In the genomic region with DNA sequence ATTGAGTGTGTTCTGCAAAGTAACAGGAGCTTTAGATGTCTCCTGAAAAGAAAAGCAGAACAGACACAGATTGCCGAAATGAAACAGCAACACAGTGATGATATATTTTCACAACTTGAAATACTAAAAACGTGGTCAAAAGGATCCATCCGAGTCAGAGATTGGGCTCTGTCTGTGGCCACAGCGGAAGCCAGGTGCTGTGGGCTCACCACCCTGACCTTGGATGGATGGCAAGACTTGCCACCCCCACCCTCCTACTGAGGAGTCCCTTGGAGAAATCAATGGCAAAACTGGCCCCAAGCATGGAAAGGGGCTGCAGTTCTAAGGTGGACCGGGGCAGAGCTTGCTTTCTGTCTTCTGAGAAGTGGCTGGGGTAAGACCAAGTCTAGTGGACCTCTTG, we compare ENCODE assay signal across 13 cellular contexts. TPM values are rescaled to one million over a fixed set of nuclear protein-coding genes. Genes with fewer than 3 reads are reported as not detected.
DNase-seq lines count a peak whose midpoint lies in the region; ATAC-seq and TF ChIP-seq lines count a peak whose summit lies in the region.
"Had no signal": no experiment of that assay in that cellular context is flagged by ENCODE, and none has a peak within 500 bp of the region (broad histone marks: within the 10 kb centered on the region; RNA-seq: fewer than 3 reads in every experiment).

No MANE protein-coding gene starts in this region.

- intact Hi-C loops in CD4-positive, alpha-beta T cell (cut with DNase I, micrococcal nuclease), result no loop called here
- intact Hi-C loops in dorsolateral prefrontal cortex (cut with DNase I), result no loop called here

- H3K79me2 ChIP-seq in Loucy (ENCODE audit: insufficient read depth, low read length), result peaks cover 61% of the 10 kb centered on the region

- no peaks in the 10 kb centered on the region for H3K9me2 ChIP-seq in Loucy (replicated peaks; ENCODE audit: low read depth, low read length)

- peak overlapping the region; percentile 89 for H3K4me2 ChIP-seq in Loucy (ENCODE audit: low read depth, low read length, poor library complexity, severe bottlenecking)

- TF ChIP-seq CTCF in CD4-positive, alpha-beta T cell (IDR thresholded peaks at IDR 0.05), result no peak
- TF ChIP-seq CTCF in Loucy (conservative IDR thresholded peaks at IDR 0.05; ENCODE audit: low read length) (no peak), dorsolateral prefrontal cortex (IDR thresholded peaks at IDR 0.05 in 54 of 56, conservative IDR thresholded peaks at IDR 0.05 in 2 of 56; ENCODE audit: low read depth in 1 of 56, partially characterized antibody in 56 of 56) (no peak)

- H3K4me3 ChIP-seq in Loucy (ENCODE audit: low read length, poor library complexity, severe bottlenecking) (peak overlapping the region; percentile 76), dorsolateral prefrontal cortex (no peak overlapping the region)
- H3K4me3 ChIP-seq: SJSA1 had no signal

- H4K20me1 ChIP-seq in Loucy (ENCODE audit: insufficient read depth, low read length, poor library complexity, severe bottlenecking), result no peaks in the 10 kb centered on the region

- no peaks in the 10 kb centered on the region for H3F3A ChIP-seq in Loucy (ENCODE audit: low read depth)

- H3K9me3 ChIP-seq in CD4-positive, alpha-beta T cell (ENCODE audit: control insufficient read depth, low read length), result no peaks in the 10 kb centered on the region
- peaks cover 5% of the 10 kb centered on the region; the same call in 1 of the 2 replicates for H3K9me3 ChIP-seq in Loucy (ENCODE audit: insufficient read depth, low read depth, low read length)
- H3K9me3 ChIP-seq: esophagus muscularis mucosa, SJSA1 had no signal

- no peak for DNase-seq in CD4-positive, alpha-beta T cell
- DNase-seq in immature natural killer cell (peak in 2 of 3 donors; percentile 22 to 28), occipital lobe (lab: John Stamatoyannopoulos, UW) (no peak), COR-L47 (lab: John Stamatoyannopoulos, UW) (no peak), dorsolateral prefrontal cortex (no peak)
- DNase-seq: NCI-H524 treated with DMSO at 0.1 percent for 48 hours had no signal

- ATAC-seq in CD4-positive, alpha-beta T cell (ENCODE audit: poor library complexity), result no peak
- ATAC-seq in GM18909 (IDR thresholded peaks at IDR 0.05; ENCODE audit: poor library complexity, unreplicated experiment) (peak; percentile 55), GM19397 (IDR thresholded peaks at IDR 0.05; ENCODE audit: unreplicated experiment) (no peak)

- H2AFZ ChIP-seq in Loucy (ENCODE audit: low read length), result 0 out of 2 replicates have a peak overlapping the region, but pooled peaks have one; percentile 5

- peaks cover 57% of the 10 kb centered on the region for H3K4me1 ChIP-seq in Loucy (ENCODE audit: insufficient read depth, low read length, poor library complexity, severe bottlenecking)
- H3K4me1 ChIP-seq: esophagus muscularis mucosa had no signal

- peak overlapping the region; percentile 93 for H3K27ac Mint-ChIP-seq in CD4-positive, alpha-beta T cell
- peak overlapping the region; percentile 93 to 100 (median 97) for H3K27ac Mint-ChIP-seq in immature natural killer cell

- peak overlapping the region; percentile 82 for H3K9ac ChIP-seq in Loucy (ENCODE audit: low read depth, low read length, poor library complexity, severe bottlenecking)

- H3K27ac ChIP-seq in CD4-positive, alpha-beta T cell (ENCODE audit: low read depth, low read length), result peak overlapping the region; percentile 58
- H3K27ac ChIP-seq in dorsolateral prefrontal cortex, result no peak overlapping the region
- H3K27ac ChIP-seq: C4-2B, esophagus muscularis mucosa, SJSA1 had no signal

- CTCF ChIA-PET in CD4-positive, alpha-beta T cell (lab: Charles Lee), result interaction anchor here (1.3 to 1.7 kb wide), 3 partner anchors 8 to 32 kb away, joined by 3 to 5 read pairs (median 3); a partner anchor contains a TSS

- POLR2A ChIA-PET in CD4-positive, alpha-beta T cell (lab: Charles Lee), result interaction anchor here (1.0 to 3.7 kb wide), 4 partner anchors 9 to 31 kb away, joined by 3 to 19 read pairs (median 6); a partner anchor contains a TSS

- H3K36me3 ChIP-seq in Loucy (ENCODE audit: insufficient read depth, low read length), result no peaks in the 10 kb centered on the region
- H3K36me3 ChIP-seq: esophagus muscularis mucosa, SJSA1 had no signal

- H3K36me3 Mint-ChIP-seq in CD4-positive, alpha-beta T cell (ENCODE audit: low read depth), result peaks cover 59% of the 10 kb centered on the region
- peaks cover 25 to 33% (median 29%) of the 10 kb centered on the region in 3 donors for H3K36me3 Mint-ChIP-seq in immature natural killer cell

- no peaks in the 10 kb centered on the region for H3K27me3 ChIP-seq in CD4-positive, alpha-beta T cell (ENCODE audit: control insufficient read depth, insufficient read depth, low read length)
- H3K27me3 ChIP-seq in Loucy (ENCODE audit: insufficient read depth, low read length, poor library complexity, severe bottlenecking) (no peaks in the 10 kb centered on the region), dorsolateral prefrontal cortex (peaks cover 0 to 2% (median 0%) of the 10 kb centered on the region in 45 donors)
- H3K27me3 ChIP-seq: esophagus muscularis mucosa, SJSA1 had no signal

- H3K4me3 Mint-ChIP-seq in CD4-positive, alpha-beta T cell, result peak overlapping the region; percentile 96
- H3K4me3 Mint-ChIP-seq in immature natural killer cell, result peak overlapping the region; percentile 95 to 99 (median 97)

- no peaks in the 10 kb centered on the region for H3K9me3 Mint-ChIP-seq in CD4-positive, alpha-beta T cell
- peaks cover 0 to 2% (median 0%) of the 10 kb centered on the region in 6 donors for H3K9me3 Mint-ChIP-seq in immature natural killer cell

- H3K4me1 Mint-ChIP-seq in CD4-positive, alpha-beta T cell (ENCODE audit: low read depth), result peaks cover 66% of the 10 kb centered on the region
- peaks cover 79 to 85% of the 10 kb centered on the region in 2 donors for H3K4me1 Mint-ChIP-seq in immature natural killer cell

- no peaks in the 10 kb centered on the region for H3K27me3 Mint-ChIP-seq in CD4-positive, alpha-beta T cell
- peaks cover 0 to 4% (median 0%) of the 10 kb centered on the region in 3 donors for H3K27me3 Mint-ChIP-seq in immature natural killer cell (ENCODE audit: low read depth in 3 of 3)

RNA-seq across cellular contexts. Expression of a gene that starts 31.4 kb away (rescaled TPM):
- under 1 TPM; 0.61 to 0.74 TPM for total RNA-seq in CD4-positive, alpha-beta T cell
- 1 to 10 TPM; 3.1 to 7.8 (median 5.9) TPM for polyA plus RNA-seq in immature natural killer cell
- total RNA-seq in occipital lobe (20.3 TPM), dorsolateral prefrontal cortex (10 to 100 TPM in 79 of 120 experiments, 1 to 10 TPM in 41; 4.7 to 29.3 (median 11.7) TPM)
- total RNA-seq: myocyte had no signal

Comparison
In these comparisons a context has a peak if more than half of its experiments do, and no peak if none do; other contexts are left out.
1. DNase-seq: peak in immature natural killer cell (2 of 3); none in CD4-positive, alpha-beta T cell (0 of 10), occipital lobe (single experiment), COR-L47 (single experiment) and dorsolateral prefrontal cortex (0 of 10).